ENCODE assay signal across 9 cellular contexts in the genomic region with DNA sequence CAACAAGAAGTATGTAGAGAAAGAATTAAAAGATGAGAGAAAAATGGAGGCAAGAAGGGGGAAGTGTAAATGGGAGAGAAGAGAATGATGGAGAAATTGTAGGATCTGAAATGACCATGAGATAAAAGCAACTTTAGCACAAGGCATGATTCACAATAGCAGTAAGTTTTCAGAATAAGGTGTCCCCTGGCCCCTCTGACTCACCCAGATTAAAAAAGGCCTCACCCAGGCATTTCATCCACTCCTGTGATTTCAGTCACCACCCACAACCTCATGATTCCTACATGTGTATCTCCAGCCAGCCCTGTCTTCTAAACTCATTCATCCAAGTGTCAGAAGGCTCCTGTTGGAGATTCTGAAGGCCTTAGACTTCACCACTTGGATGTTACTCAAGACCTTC. TPM values are rescaled to one million over a fixed set of nuclear protein-coding genes. Genes with fewer than 3 reads are reported as not detected.
DNase-seq lines count a peak whose midpoint lies in the region; ATAC-seq and TF ChIP-seq lines count a peak whose summit lies in the region.
"Had no signal": no experiment of that assay in that cellular context is flagged by ENCODE, and none has a peak within 500 bp of the region (broad histone marks: within the 10 kb centered on the region; RNA-seq: fewer than 3 reads in every experiment).

No MANE protein-coding gene starts in this region.

- peaks cover 23% of the 10 kb centered on the region for H3K4me1 Mint-ChIP-seq in CD14-positive monocyte
- peaks cover 45% of the 10 kb centered on the region for H3K4me1 Mint-ChIP-seq in activated T-cell treated with anti-CD3 and anti-CD28 coated beads, Interleukin-2, amount 50 U/mL, for 4 hours (ENCODE audit: low read depth)

- peak; percentile 40 for ATAC-seq in HG03442 (IDR thresholded peaks at IDR 0.05; ENCODE audit: unreplicated experiment)
- ATAC-seq in activated T-cell treated with anti-CD3 and anti-CD28 coated beads, Interleukin-2, amount 50 U/mL, for 4 hours: peak; percentile 92 to 98
- peak; percentile 43 for ATAC-seq in mucosa of descending colon
- ATAC-seq in HG03378 (IDR thresholded peaks at IDR 0.05; ENCODE audit: unreplicated experiment): no peak
- no peak for ATAC-seq in HG02981 (IDR thresholded peaks at IDR 0.05; ENCODE audit: unreplicated experiment)

- H3K9me3 Mint-ChIP-seq in CD14-positive monocyte: peaks cover 0 to 7% (median 2%) of the 10 kb centered on the region in 7 donors
- H3K9me3 Mint-ChIP-seq in activated T-cell treated with anti-CD3 and anti-CD28 coated beads, Interleukin-2, amount 50 U/mL, for 4 hours: peaks cover 3% of the 10 kb centered on the region

- H3K36me3 ChIP-seq in mucosa of descending colon (ENCODE audit: low read depth): no peaks in the 10 kb centered on the region
- no peaks in the 10 kb centered on the region for H3K36me3 ChIP-seq in colonic mucosa

- H3K27me3 Mint-ChIP-seq in CD14-positive monocyte (ENCODE audit: low read depth in 3 of 3): no peaks in the 10 kb centered on the region
- no peaks in the 10 kb centered on the region for H3K27me3 Mint-ChIP-seq in activated T-cell treated with anti-CD3 and anti-CD28 coated beads, Interleukin-2, amount 50 U/mL, for 4 hours (ENCODE audit: low read depth)

- DNase-seq in CD14-positive monocyte (ENCODE audit: low spot score): no peak
- peak; percentile 20 for DNase-seq in activated T-cell treated with anti-CD3 and anti-CD28 coated beads, Interleukin-2, amount 50 U/mL, for 4 hours
- DNase-seq in mucosa of descending colon: no peak
- no peak for DNase-seq in colonic mucosa
- no peak for DNase-seq in RPMI8226
- DNase-seq: NCI-H187 treated with DMSO at 0.1 percent for 48 hours had no signal

- H3K27ac Mint-ChIP-seq in CD14-positive monocyte: peak overlapping the region; percentile 65 to 93 (median 84)

- no peak overlapping the region for H3K9ac ChIP-seq in colonic mucosa (ENCODE audit: low read depth in 2 of 2, low read length in 2 of 2)

- intact Hi-C loops in CD14-positive monocyte (cut with micrococcal nuclease) (no loop called here), mucosa of descending colon (cut with DNase I, micrococcal nuclease) (no loop called here), colonic mucosa (cut with DNase I) (no loop called here)

- no peak overlapping the region for H3K27ac ChIP-seq in colonic mucosa

- H3K4me1 ChIP-seq in mucosa of descending colon (ENCODE audit: low read depth) (no peaks in the 10 kb centered on the region), colonic mucosa (no peaks in the 10 kb centered on the region)

- no peak overlapping the region for H3K4me3 ChIP-seq in mucosa of descending colon
- no peak overlapping the region for H3K4me3 ChIP-seq in colonic mucosa

- H3K9me3 ChIP-seq in mucosa of descending colon (no peaks in the 10 kb centered on the region), colonic mucosa (no peaks in the 10 kb centered on the region)

- TF ChIP-seq CTCF in CD14-positive monocyte (IDR thresholded peaks at IDR 0.05) (no peak), mucosa of descending colon (IDR thresholded peaks at IDR 0.05) (no peak), colonic mucosa (IDR thresholded peaks at IDR 0.05) (no peak)

- H3K27me3 ChIP-seq in colonic mucosa: no peaks in the 10 kb centered on the region

- H3K4me3 Mint-ChIP-seq in CD14-positive monocyte: no peak overlapping the region
- H3K4me3 Mint-ChIP-seq in activated T-cell treated with anti-CD3 and anti-CD28 coated beads, Interleukin-2, amount 50 U/mL, for 4 hours: peak overlapping the region; percentile 8

- peaks cover 67 to 88% of the 10 kb centered on the region in 2 donors for H3K36me3 Mint-ChIP-seq in CD14-positive monocyte
- H3K36me3 Mint-ChIP-seq in activated T-cell treated with anti-CD3 and anti-CD28 coated beads, Interleukin-2, amount 50 U/mL, for 4 hours (ENCODE audit: insufficient read depth): peaks cover 66% of the 10 kb centered on the region

RNA-seq across cellular contexts. Expression of gene SP100, which starts 56.6 kb away (rescaled TPM):
- polyA plus RNA-seq in CD14-positive monocyte: 10 to 100 TPM; 68.1 to 97.4 TPM
- 10 to 100 TPM; 50.7 to 69.7 (median 54.9) TPM for total RNA-seq in activated T-cell treated with anti-CD3 and anti-CD28 coated beads, Interleukin-2, amount 50 U/mL, for 4 hours
- total RNA-seq in mucosa of descending colon: 100 to 1,000 TPM in 2 of 3 donors, 10 to 100 TPM in 1; 83.1 to 130 (median 101) TPM
- 10 to 100 TPM; 35.7 to 53.6 TPM for total RNA-seq in colonic mucosa

Comparison
In these comparisons a context has a peak if more than half of its experiments do, and no peak if none do; other contexts are left out.
1. ATAC-seq: peak in HG03442 (single experiment), activated T-cell treated with anti-CD3 and anti-CD28 coated beads, Interleukin-2, amount 50 U/mL, for 4 hours (2 of 2) and mucosa of descending colon (single experiment); none in HG03378 (single experiment) and HG02981 (single experiment).